In genomic region chr6:53837875-53838806, GRCh38 we compare ENCODE assay signal across 11 cellular contexts. TPM values are rescaled to one million over a fixed set of nuclear protein-coding genes. Genes with fewer than 3 reads are reported as not detected.
DNase-seq lines count a peak whose midpoint lies in the region; ATAC-seq, FAIRE-seq and TF ChIP-seq lines count a peak whose summit lies in the region.
"Had no signal": no experiment of that assay in that cellular context is flagged by ENCODE, and none has a peak within 500 bp of the region (broad histone marks: within the 10 kb centered on the region; RNA-seq: fewer than 3 reads in every experiment).

No MANE protein-coding gene starts in this region.

- BruUV-seq in PC-9 (replicated peaks; lab: Mats Ljungman, UMichigan) = no TSS peak

- no peaks in the 10 kb centered on the region for H3K9me2 ChIP-seq in PC-9 (ENCODE audit: insufficient read depth)

- H3K9me3 ChIP-seq in PC-9 (ENCODE audit: insufficient read depth, low read depth) = no peaks in the 10 kb centered on the region

- no peak overlapping the region for H2AFZ ChIP-seq in PC-9

- H3K27me3 ChIP-seq in PC-9 (ENCODE audit: insufficient read depth, low read depth) = no peaks in the 10 kb centered on the region

- H3K36me3 ChIP-seq in PC-9 (ENCODE audit: low read depth) = no peaks in the 10 kb centered on the region

- peaks cover 62% of the 10 kb centered on the region for H3K79me2 ChIP-seq in PC-9 (ENCODE audit: low read depth)

- POLR2A ChIA-PET in PC-9 (lab: Charles Lee; ENCODE audit: unreplicated experiment) = no interaction called here

- 0 out of 2 replicates have a peak, but pooled peaks cover 3% of the 10 kb centered on the region for H3F3A ChIP-seq in PC-9 (ENCODE audit: insufficient read depth, low read depth)

- no peak for FAIRE-seq in RCC 7860 (lab: Jason Lieb, UNC)
- FAIRE-seq: bronchial epithelial cell had no signal

- CTCF ChIA-PET in PC-9 (lab: Charles Lee) = no interaction called here

- H3K4me3 ChIP-seq in fibroblast of the aortic adventitia (ENCODE audit: low read depth, low read length) (no peak overlapping the region), PC-9 (no peak overlapping the region)

- no peak for TF ChIP-seq CTCF in fibroblast of the aortic adventitia (IDR thresholded peaks at IDR 0.05; ENCODE audit: insufficient read depth, low read length)
- no peak for TF ChIP-seq CTCF in PC-9 (conservative IDR thresholded peaks at IDR 0.05)

- intact Hi-C loops in PC-9 (cut with micrococcal nuclease; ENCODE audit: unreplicated experiment) = no loop called here

- no peak overlapping the region for H3K4me2 ChIP-seq in PC-9

- H4K20me1 ChIP-seq in PC-9 (ENCODE audit: insufficient read depth) = no peaks in the 10 kb centered on the region

- no peak overlapping the region for H3K27ac ChIP-seq in PC-9

- ATAC-seq in HG02759 (IDR thresholded peaks at IDR 0.05; ENCODE audit: unreplicated experiment) = peak; percentile 75

- peaks cover 3% of the 10 kb centered on the region for H3K4me1 ChIP-seq in PC-9 (replicated peaks; ENCODE audit: insufficient read depth)

- DNase-seq in NCI-H446 (lab: John Stamatoyannopoulos, UW) (peak; percentile 55 to 66), fibroblast of the aortic adventitia (ENCODE audit: low read depth) (peak; percentile 7), putamen (ENCODE audit: low spot score) (peak; percentile 82), NOMO-1 treated with DMSO at 0.1 percent for 48 hours (lab: John Stamatoyannopoulos, UW; ENCODE audit: unreplicated experiment) (no peak), PC-9 (no peak), RCC 7860 (ENCODE audit: low spot score) (no peak)
- DNase-seq in activated effector memory CD4-positive, alpha-beta T cell treated with Interleukin-2 at 50 U/mL for 16 hours = no peak
- DNase-seq: activated CD4-positive, alpha-beta T cell treated with anti-CD3 and anti-CD28 coated beads for 48 hours; stimulated activated CD4-positive, alpha-beta T cell treated with anti-CD3 and anti-CD28 coated beads, Interleukin-12 subunit alpha, Interleukin-12 subunit beta, amount 100 ng/mL, for 4 hours had no signal

RNA-seq across cellular contexts. Expression of gene LRRC1, which starts 43.3 kb away (rescaled TPM):
- total RNA-seq in fibroblast of the aortic adventitia (ENCODE audit: low replicate concordance) = 2.5 and 8.3 TPM in 2 replicates
- 23.0 and 26.4 TPM in 2 replicates for total RNA-seq in PC-9 (2021)

Comparison
In these comparisons a context has a peak if more than half of its experiments do, and no peak if none do; other contexts are left out.
1. DNase-seq: peak in NCI-H446 (2 of 2), fibroblast of the aortic adventitia (single experiment) and putamen (single experiment); none in NOMO-1 treated with DMSO at 0.1 percent for 48 hours (single experiment), PC-9 (0 of 2), activated effector memory CD4-positive, alpha-beta T cell treated with Interleukin-2 at 50 U/mL for 16 hours (single experiment) and RCC 7860 (single experiment).